Comparison of ENCODE assay signal across 1 cellular context in genomic region chr20:37580069-37580468, GRCh38.
TF ChIP-seq lines count a peak whose summit lies in the region.

No MANE protein-coding gene starts in this region.

TF ChIP-seq in K562, 482 proteins besides CTCF, POLR2A, EP300 and RAD21:
- TF ChIP-seq ZFP36 (IDR thresholded peaks at IDR 0.05; ENCODE audit: low read depth, low read length, partially characterized antibody) = peak; percentile 51
- TF ChIP-seq ZNF280A (IDR thresholded peaks at IDR 0.05; ENCODE audit: low read depth, partially characterized antibody) = no peak
